Comparison of ENCODE assay signal across 1 cellular context in genomic region chr17:82023447-82024241, GRCh38.
TF ChIP-seq lines count a peak whose summit lies in the region.

No MANE protein-coding gene starts in this region.

TF ChIP-seq in K562, 482 proteins besides CTCF, POLR2A, EP300 and RAD21 (continued from another document):
- TF ChIP-seq, protein P1, sequence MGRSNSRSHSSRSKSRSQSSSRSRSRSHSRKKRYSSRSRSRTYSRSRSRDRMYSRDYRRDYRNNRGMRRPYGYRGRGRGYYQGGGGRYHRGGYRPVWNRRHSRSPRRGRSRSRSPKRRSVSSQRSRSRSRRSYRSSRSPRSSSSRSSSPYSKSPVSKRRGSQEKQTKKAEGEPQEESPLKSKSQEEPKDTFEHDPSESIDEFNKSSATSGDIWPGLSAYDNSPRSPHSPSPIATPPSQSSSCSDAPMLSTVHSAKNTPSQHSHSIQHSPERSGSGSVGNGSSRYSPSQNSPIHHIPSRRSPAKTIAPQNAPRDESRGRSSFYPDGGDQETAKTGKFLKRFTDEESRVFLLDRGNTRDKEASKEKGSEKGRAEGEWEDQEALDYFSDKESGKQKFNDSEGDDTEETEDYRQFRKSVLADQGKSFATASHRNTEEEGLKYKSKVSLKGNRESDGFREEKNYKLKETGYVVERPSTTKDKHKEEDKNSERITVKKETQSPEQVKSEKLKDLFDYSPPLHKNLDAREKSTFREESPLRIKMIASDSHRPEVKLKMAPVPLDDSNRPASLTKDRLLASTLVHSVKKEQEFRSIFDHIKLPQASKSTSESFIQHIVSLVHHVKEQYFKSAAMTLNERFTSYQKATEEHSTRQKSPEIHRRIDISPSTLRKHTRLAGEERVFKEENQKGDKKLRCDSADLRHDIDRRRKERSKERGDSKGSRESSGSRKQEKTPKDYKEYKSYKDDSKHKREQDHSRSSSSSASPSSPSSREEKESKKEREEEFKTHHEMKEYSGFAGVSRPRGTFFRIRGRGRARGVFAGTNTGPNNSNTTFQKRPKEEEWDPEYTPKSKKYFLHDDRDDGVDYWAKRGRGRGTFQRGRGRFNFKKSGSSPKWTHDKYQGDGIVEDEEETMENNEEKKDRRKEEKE (IDR thresholded peaks at IDR 0.05; ENCODE audit: borderline replicate concordance in 1 of 2, control insufficient read depth in 1 of 2, low read depth in 2 of 2, low read length in 1 of 2) = no peak
TF ChIP-seq in K562: peak in this region for 28.
